Comparison of ENCODE assay signal across 17 cellular contexts in genomic region chr12:75455839-75456238, GRCh38. TPM values are rescaled to one million over a fixed set of nuclear protein-coding genes. Genes with fewer than 3 reads are reported as not detected.
DNase-seq lines count a peak whose midpoint lies in the region; ATAC-seq and TF ChIP-seq lines count a peak whose summit lies in the region.
"Had no signal": no experiment of that assay in that cellular context is flagged by ENCODE, and none has a peak within 500 bp of the region (broad histone marks: within the 10 kb centered on the region; RNA-seq: fewer than 3 reads in every experiment).

No MANE protein-coding gene starts in this region.

- peak; percentile 31 for ATAC-seq in Right ventricle myocardium inferior
- no peak for ATAC-seq in left cardiac atrium
- ATAC-seq in sciatic nerve: peak; percentile 26
- ATAC-seq: activated naive CD8-positive, alpha-beta T cell treated with anti-CD3 and anti-CD28 coated beads, Interleukin-2, amount 50 U/mL, for 24 hours; left lobe of liver had no signal

- CTCF ChIA-PET in HEK293T (lab: Yijun Ruan, JAX): interaction anchor here (0.6 kb wide), 1 partner anchor 430 kb away, joined by 3 read pairs; no protein-coding TSS in a partner anchor

- POLR2A ChIA-PET in HEK293T (lab: Yijun Ruan, JAX): no interaction called here

- DNase-seq in Right ventricle myocardium inferior (ENCODE audit: missing footprints) (no peak), left cardiac atrium (no peak), HEK293T (ENCODE audit: extremely low spot score) (peak; percentile 11), RPMI8226 (peak; percentile 5), sciatic nerve (ENCODE audit: low spot score) (no peak), DMS 273 (lab: John Stamatoyannopoulos, UW; ENCODE audit: unreplicated experiment) (no peak), SIG-M5 treated with dmso at 0.1 percent for 504 hours (lab: John Stamatoyannopoulos, UW; ENCODE audit: unreplicated experiment) (no peak)
- DNase-seq: activated effector memory CD4-positive, alpha-beta T cell treated with anti-CD3 and anti-CD28 coated beads, Interleukin-2, amount 50 U/mL, for 16 hours; activated naive CD8-positive, alpha-beta T cell treated with anti-CD3 and anti-CD28 coated beads, Interleukin-2, amount 50 U/mL, for 24 hours; Calu3; effector CD8-positive, alpha-beta T cell; H9; Kasumi-1; NCI-H1105 treated with DMSO at 0.1 percent for 48 hours; NCI-H526; SHP77 treated with DMSO at 0.1 percent for 48 hours had no signal

- intact Hi-C loops in Right ventricle myocardium inferior (cut with DNase I) (no loop called here), left cardiac atrium (cut with DNase I) (no loop called here), sciatic nerve (cut with DNase I) (no loop called here)

TF ChIP-seq in HEK293T, 16 proteins besides CTCF, POLR2A, EP300 and RAD21:
- no peak for TF ChIP-seq ARNT (IDR thresholded peaks at IDR 0.05)
- TF ChIP-seq L3MBTL2 (conservative IDR thresholded peaks at IDR 0.05): no peak
- no peak for TF ChIP-seq LEF1 (IDR thresholded peaks at IDR 0.05; ENCODE audit: borderline replicate concordance)
- TF ChIP-seq ZNF384 (IDR thresholded peaks at IDR 0.05): no peak
- TF ChIP-seq SP1 (IDR thresholded peaks at IDR 0.05): no peak
- no peak for TF ChIP-seq FOXM1 (IDR thresholded peaks at IDR 0.05; ENCODE audit: borderline replicate concordance)

RNA-seq across cellular contexts. Expression of gene GLIPR1, which starts 24.7 kb away (rescaled TPM):
- total RNA-seq in Right ventricle myocardium inferior (12.2 TPM), left cardiac atrium (10 to 100 TPM; 20.2 to 28.8 TPM), sciatic nerve (29.8 TPM)

RNA-seq across cellular contexts. Expression of gene KRR1, which starts 55.6 kb away (rescaled TPM):
- 31.1 TPM for total RNA-seq in Right ventricle myocardium inferior
- total RNA-seq in left cardiac atrium: 10 to 100 TPM; 30.0 to 37.9 TPM
- total RNA-seq in sciatic nerve: 58.6 TPM

Comparison
In these comparisons a context has a peak if more than half of its experiments do, and no peak if none do; other contexts are left out.
1. ATAC-seq: peak in Right ventricle myocardium inferior (single experiment) and sciatic nerve (single experiment); none in left cardiac atrium (0 of 2).
2. DNase-seq: peak in HEK293T (single experiment) and RPMI8226 (single experiment); none in Right ventricle myocardium inferior (single experiment), left cardiac atrium (single experiment), sciatic nerve (single experiment), DMS 273 (single experiment) and SIG-M5 treated with dmso at 0.1 percent for 504 hours (single experiment).